2 cellular contexts compared by ENCODE assay signal in genomic region chr2:21441442-21441841, GRCh38.
TF ChIP-seq lines count a peak whose summit lies in the region.

No MANE protein-coding gene starts in this region.

TF ChIP-seq in IMR-90, 13 proteins besides CTCF, POLR2A, EP300 and RAD21 (continued from another document):
- TF ChIP-seq ELK1 (IDR thresholded peaks at IDR 0.05; ENCODE audit: borderline replicate concordance, low read depth, low read length) (no peak), MAZ (IDR thresholded peaks at IDR 0.05; ENCODE audit: borderline replicate concordance, low read depth, low read length) (no peak), BHLHE40 (IDR thresholded peaks at IDR 0.05; ENCODE audit: low read depth, low read length) (no peak), RCOR1 (IDR thresholded peaks at IDR 0.05; ENCODE audit: insufficient replicate concordance, low read length) (no peak), FOS (IDR thresholded peaks at IDR 0.05; ENCODE audit: low read depth, low read length) (no peak), SMC3 (IDR thresholded peaks at IDR 0.05; ENCODE audit: low read depth, low read length) (no peak), CHD1 (IDR thresholded peaks at IDR 0.05; ENCODE audit: low read depth, low read length) (no peak), MXI1 (IDR thresholded peaks at IDR 0.05; ENCODE audit: borderline replicate concordance, low read depth, low read length) (no peak)

TF ChIP-seq in WTC11, 78 proteins besides CTCF, POLR2A, EP300 and RAD21 (continued from another document):
- no peak for TF ChIP-seq FOXP4 (CRISPR knock-in tag; IDR thresholded peaks at IDR 0.05)
- no peak for TF ChIP-seq OVOL2 (CRISPR knock-in tag; IDR thresholded peaks at IDR 0.05; ENCODE audit: borderline replicate concordance)
- TF ChIP-seq PRDM15 (CRISPR knock-in tag; IDR thresholded peaks at IDR 0.05), result no peak
- TF ChIP-seq ZBTB43 (CRISPR knock-in tag; IDR thresholded peaks at IDR 0.05), result no peak
